In the genomic region with DNA sequence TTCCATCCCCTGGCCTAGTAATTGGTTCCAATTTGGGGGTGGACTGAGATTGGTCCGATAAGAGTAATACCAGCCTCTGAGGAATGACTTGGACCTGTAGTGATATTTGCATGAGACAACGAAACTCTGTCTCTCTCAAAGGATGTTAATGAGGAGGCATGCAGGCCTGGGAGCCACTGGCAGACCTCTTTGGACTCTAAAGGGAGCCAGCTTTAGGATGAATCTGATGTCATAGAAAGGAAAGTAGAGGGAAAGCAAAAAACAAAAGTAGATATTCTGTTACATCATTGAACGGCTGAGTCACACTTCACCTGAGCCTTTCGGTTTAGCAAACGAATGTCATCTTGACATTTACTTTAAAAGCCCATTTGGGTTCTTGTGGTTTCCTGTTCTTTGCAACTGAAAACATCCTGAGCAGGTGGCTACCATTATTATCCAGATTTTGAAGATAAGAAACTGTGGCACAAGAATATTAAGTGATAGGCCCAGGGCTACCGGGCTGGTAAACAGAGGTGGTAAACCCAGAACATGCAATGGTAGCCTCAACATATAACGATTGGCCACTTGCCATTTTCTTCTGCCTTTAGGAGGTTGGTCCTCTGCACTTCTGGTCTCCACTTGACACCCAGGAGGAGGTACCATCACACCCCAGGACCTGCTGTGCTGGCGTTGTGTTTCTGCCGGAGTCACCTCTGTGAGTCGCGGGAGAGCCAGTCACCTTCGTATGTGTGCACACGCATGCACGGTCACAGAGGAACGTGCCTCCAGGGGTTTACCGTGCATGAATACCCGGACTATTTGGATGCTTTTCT, we compare ENCODE assay signal across 11 cellular contexts. TPM values are rescaled to one million over a fixed set of nuclear protein-coding genes. Genes with fewer than 3 reads are reported as not detected.
DNase-seq lines count a peak whose midpoint lies in the region; ATAC-seq and TF ChIP-seq lines count a peak whose summit lies in the region.
"Had no signal": no experiment of that assay in that cellular context is flagged by ENCODE, and none has a peak within 500 bp of the region (broad histone marks: within the 10 kb centered on the region; RNA-seq: fewer than 3 reads in every experiment).

No MANE protein-coding gene starts in this region.

- peaks cover 8 to 16% of the 10 kb centered on the region in 2 donors for H3K9me3 Mint-ChIP-seq in stimulated activated naive CD8-positive, alpha-beta T cell treated with anti-CD3 and anti-CD28 coated beads, Interleukin-15, amount 100 ng/mL, for 72 hours

- H3K4me1 Mint-ChIP-seq in stimulated activated naive CD8-positive, alpha-beta T cell treated with anti-CD3 and anti-CD28 coated beads, Interleukin-15, amount 100 ng/mL, for 72 hours: peaks cover 67% of the 10 kb centered on the region

- 60% methylated on average over 17 of the region's 17 CpGs for WGBS in prostate gland

- H3K4me1 ChIP-seq in prostate gland (replicated peaks): no peaks in the 10 kb centered on the region
- H3K4me1 ChIP-seq: sigmoid colon had no signal

- TF ChIP-seq POLR2A in prostate gland (IDR thresholded peaks at IDR 0.05): no peak

- H3K4me3 Mint-ChIP-seq in stimulated activated naive CD8-positive, alpha-beta T cell treated with anti-CD3 and anti-CD28 coated beads, Interleukin-15, amount 100 ng/mL, for 72 hours: peak overlapping the region; percentile 68 to 71
- H3K4me3 Mint-ChIP-seq: brain had no signal

- H3K27ac Mint-ChIP-seq in stimulated activated naive CD8-positive, alpha-beta T cell treated with anti-CD3 and anti-CD28 coated beads, Interleukin-15, amount 100 ng/mL, for 72 hours: peak overlapping the region; percentile 96
- H3K27ac Mint-ChIP-seq: brain had no signal

- no peaks in the 10 kb centered on the region for H3K9me3 ChIP-seq in prostate gland
- H3K9me3 ChIP-seq: sigmoid colon had no signal

- no peaks in the 10 kb centered on the region for H3K36me3 ChIP-seq in prostate gland
- H3K36me3 ChIP-seq: sigmoid colon had no signal

- no peaks in the 10 kb centered on the region for H3K27me3 ChIP-seq in prostate gland (replicated peaks; ENCODE audit: insufficient read depth)
- H3K27me3 ChIP-seq: sigmoid colon had no signal

- DNase-seq in NCI-H510A treated with DMSO at 0.1 percent for 48 hours (lab: John Stamatoyannopoulos, UW) (peak; percentile 39), NCI-H510A (lab: John Stamatoyannopoulos, UW) (no peak), KG1 (lab: John Stamatoyannopoulos, UW) (no peak), prostate gland (ENCODE audit: low spot score) (no peak), OCI-M2 (lab: John Stamatoyannopoulos, UW; ENCODE audit: unreplicated experiment) (no peak)
- peak; percentile 35 to 52 for DNase-seq in activated CD4-positive, alpha-beta T cell treated with anti-CD3 and anti-CD28 coated beads, Interleukin-2, amount 50 U/mL, for 48 hours
- peak; percentile 62 for DNase-seq in effector CD4-positive, alpha-beta T cell
- peak; percentile 67 to 69 for DNase-seq in stimulated activated naive CD8-positive, alpha-beta T cell treated with anti-CD3 and anti-CD28 coated beads, Interleukin-15, amount 100 ng/mL, for 72 hours
- DNase-seq: 8988T, sigmoid colon had no signal

- TF ChIP-seq CTCF in prostate gland (IDR thresholded peaks at IDR 0.05): no peak

- H3K27me3 Mint-ChIP-seq in stimulated activated naive CD8-positive, alpha-beta T cell treated with anti-CD3 and anti-CD28 coated beads, Interleukin-15, amount 100 ng/mL, for 72 hours: no peaks in the 10 kb centered on the region

- H3K4me3 ChIP-seq in prostate gland: no peak overlapping the region
- H3K4me3 ChIP-seq: sigmoid colon had no signal

- intact Hi-C loops in prostate gland (cut with DNase I): no loop called here

- no peak overlapping the region for H3K27ac ChIP-seq in prostate gland
- H3K27ac ChIP-seq: sigmoid colon had no signal

- ATAC-seq in stimulated activated naive CD8-positive, alpha-beta T cell treated with anti-CD3 and anti-CD28 coated beads, Interleukin-15, amount 100 ng/mL, for 72 hours: peak; percentile 76

RNA-seq across cellular contexts. Expression of a gene that starts 42.7 kb away (rescaled TPM):
- total RNA-seq in prostate gland: 10 to 100 TPM; 22.4 to 35.1 TPM

Comparison
In these comparisons a context has a peak if more than half of its experiments do, and no peak if none do; other contexts are left out.
1. DNase-seq: peak in NCI-H510A treated with DMSO at 0.1 percent for 48 hours (single experiment), activated CD4-positive, alpha-beta T cell treated with anti-CD3 and anti-CD28 coated beads, Interleukin-2, amount 50 U/mL, for 48 hours (2 of 2), effector CD4-positive, alpha-beta T cell (single experiment) and stimulated activated naive CD8-positive, alpha-beta T cell treated with anti-CD3 and anti-CD28 coated beads, Interleukin-15, amount 100 ng/mL, for 72 hours (2 of 2); none in NCI-H510A (single experiment), KG1 (single experiment), prostate gland (single experiment) and OCI-M2 (single experiment).